Comparison of ENCODE assay signal across 8 cellular contexts in genomic region chr14:25049127-25049558, GRCh38. TPM values are rescaled to one million over a fixed set of nuclear protein-coding genes. Genes with fewer than 3 reads are reported as not detected.
A peak's percentile ranks its signal among the peaks of the same experiment; 100 is the strongest.
DNase-seq lines count a peak whose midpoint lies in the region; TF ChIP-seq lines count a peak whose summit lies in the region.

No MANE protein-coding gene starts in this region.

- no TSS peak for BruUV-seq in A673 (replicated peaks; lab: Mats Ljungman, UMichigan)

- no peak for TF ChIP-seq EP300 in neural cell (conservative IDR thresholded peaks at IDR 0.05; ENCODE audit: poor library complexity, severe bottlenecking)

- peak overlapping the region; percentile 50 for H3K4me2 ChIP-seq in neural cell (ENCODE audit: low read length)

- H2AFZ ChIP-seq in neural cell (ENCODE audit: low read depth, low read length): peak overlapping the region; percentile 9

- H3K9ac ChIP-seq in neural cell (ENCODE audit: low read length): peak overlapping the region; percentile 52

- H3K36me3 ChIP-seq in A673 (ENCODE audit: insufficient read depth, low read length, poor library complexity, severe bottlenecking) (no peaks in the 10 kb centered on the region), MG63 (no peaks in the 10 kb centered on the region), neural cell (ENCODE audit: insufficient read depth, low read length) (no peaks in the 10 kb centered on the region)

- intact Hi-C loops in A673 (cut with micrococcal nuclease; ENCODE audit: unreplicated experiment): no loop called here

- H3K27ac ChIP-seq in A673 (ENCODE audit: low read depth, low read length, poor library complexity, severe bottlenecking): no peak overlapping the region
- no peak overlapping the region for H3K27ac ChIP-seq in neural cell (ENCODE audit: low read length)

- no peaks in the 10 kb centered on the region for H3K9me2 ChIP-seq in neural cell (ENCODE audit: insufficient read depth, low read length)

- H4K20me1 ChIP-seq in neural cell (ENCODE audit: insufficient read depth): no peaks in the 10 kb centered on the region

- TF ChIP-seq CTCF in A673 (conservative IDR thresholded peaks at IDR 0.05; ENCODE audit: low read depth, low read length) (no peak), fibroblast of villous mesenchyme (IDR thresholded peaks at IDR 0.05; ENCODE audit: insufficient read depth, low read depth, low read length) (no peak), neural cell (IDR thresholded peaks at IDR 0.05; ENCODE audit: poor library complexity, severe bottlenecking) (no peak)

- no peaks in the 10 kb centered on the region for H3K9me3 ChIP-seq in A673 (ENCODE audit: low read depth, low read length, poor library complexity, severe bottlenecking)
- no peaks in the 10 kb centered on the region for H3K9me3 ChIP-seq in MG63
- no peaks in the 10 kb centered on the region for H3K9me3 ChIP-seq in neural cell (ENCODE audit: low read length)

- CTCF ChIA-PET in A673 (lab: Charles Lee): no interaction called here

- no peaks in the 10 kb centered on the region for H3K79me2 ChIP-seq in neural cell (replicated peaks; ENCODE audit: insufficient read depth, low read length)

- no peak for DNase-seq in A673 (ENCODE audit: low spot score)
- no peak for DNase-seq in MG63
- DNase-seq in fibroblast of villous mesenchyme (ENCODE audit: low read depth): peak; percentile 27
- DNase-seq in T-helper 1 cell: no peak
- DNase-seq in NCI-H2029 (lab: John Stamatoyannopoulos, UW): no peak
- DNase-seq in SW480 (ENCODE audit: low spot score): no peak
- no peak for DNase-seq in stimulated activated CD4-positive, alpha-beta T cell treated with anti-CD3 and anti-CD28 coated beads, Interleukin-2, amount 100 ng/mL, for 24 hours

- H3K4me3 ChIP-seq in A673 (ENCODE audit: low read depth, low read length, poor library complexity, severe bottlenecking) (peak overlapping the region; percentile 49), MG63 (peak overlapping the region; percentile 40), fibroblast of villous mesenchyme (ENCODE audit: low read depth, low read length) (peak overlapping the region; percentile 71), neural cell (ENCODE audit: low read length) (peak overlapping the region; percentile 84)

- peaks cover 73% of the 10 kb centered on the region for H3K27me3 ChIP-seq in A673 (replicated peaks; ENCODE audit: insufficient read depth, low read depth, low read length, poor library complexity)
- H3K27me3 ChIP-seq in MG63: peaks cover 9% of the 10 kb centered on the region; the same call in 1 of the 2 replicates
- peaks cover 56% of the 10 kb centered on the region for H3K27me3 ChIP-seq in neural cell (ENCODE audit: insufficient read depth, low read depth, low read length)

- POLR2A ChIA-PET in A673 (lab: Charles Lee; ENCODE audit: low non-redundant PET): no interaction called here

- no peaks in the 10 kb centered on the region for H3K4me1 ChIP-seq in A673 (ENCODE audit: insufficient read depth, low read length, poor library complexity, severe bottlenecking)

- H3F3A ChIP-seq in neural cell (ENCODE audit: insufficient read depth, low read length, poor library complexity, severe bottlenecking): no peaks in the 10 kb centered on the region

- TF ChIP-seq RAD21 in neural cell (conservative IDR thresholded peaks at IDR 0.05): no peak

TF ChIP-seq in neural cell, 6 proteins besides CTCF, POLR2A, EP300 and RAD21:
- TF ChIP-seq REST (IDR thresholded peaks at IDR 0.05; ENCODE audit: borderline replicate concordance) (no peak), TAF1 (IDR thresholded peaks at IDR 0.05; ENCODE audit: low read depth) (no peak)

RNA-seq across cellular contexts. Expression of gene STXBP6, which starts 0.8 kb away (rescaled TPM):
- total RNA-seq in A673 (2021): 5.3 and 6.2 TPM in 2 replicates
- 1.4 TPM in 1 of 2 replicates, not detected in the other for total RNA-seq in MG63 (2014; rRNA removed; shearing (Covaris generic); ENCODE audit: low replicate concordance)
- total RNA-seq in fibroblast of villous mesenchyme: 2.9 and 4.7 TPM in 2 replicates
- polyA plus RNA-seq in neural cell: 14.6 and 15.1 TPM in 2 replicates
- 22.2 and 30.0 TPM in 2 replicates for polyA minus RNA-seq in neural cell
